In genomic region chr7:87152112-87152896, GRCh38 we compare ENCODE assay signal across 8 cellular contexts. TPM values are rescaled to one million over a fixed set of nuclear protein-coding genes. Genes with fewer than 3 reads are reported as not detected.
DNase-seq lines count a peak whose midpoint lies in the region; ATAC-seq, FAIRE-seq and TF ChIP-seq lines count a peak whose summit lies in the region.

DMTF1 (plus strand) TSS chr7:87152453; CDS start chr7:87164942, 12,489 bp downstream.

- intact Hi-C loops in kidney (cut with DNase I), result no loop called here

- FAIRE-seq in kidney (lab: Jason Lieb, UNC), result no peak

- TF ChIP-seq POLR2A in GM19099 (IDR thresholded peaks at IDR 0.05; ENCODE audit: extremely low read depth, insufficient read length, low read depth), result peak; percentile 94

- no peak for TF ChIP-seq CTCF in kidney (IDR thresholded peaks at IDR 0.05; ENCODE audit: borderline replicate concordance, extremely low read depth, insufficient read depth)

- peaks cover 6 to 24% of the 10 kb centered on the region in 2 donors for H3K4me1 ChIP-seq in kidney (ENCODE audit: control insufficient read depth in 1 of 2, insufficient read depth in 1 of 2, low read depth in 1 of 2, low read length in 2 of 2)

- peak; percentile 97 for DNase-seq in AG20443 (ENCODE audit: low spot score)
- DNase-seq in NCI-H510A (lab: John Stamatoyannopoulos, UW), result peak; percentile 72
- DNase-seq in activated CD4-positive, alpha-beta T cell treated with anti-CD3 and anti-CD28 coated beads for 1 hour, result peak; percentile 75
- DNase-seq in cerebellum (ENCODE audit: low spot score), result peak; percentile 95
- DNase-seq in kidney, result peak; percentile 99
- DNase-seq in stimulated activated CD4-positive, alpha-beta T cell treated with anti-CD3 and anti-CD28 coated beads, Interleukin-15, amount 100 ng/mL, for 24 hours, result peak; percentile 93

- H3K9me3 ChIP-seq in kidney (ENCODE audit: control insufficient read depth in 1 of 2, low read length in 2 of 2), result no peaks in the 10 kb centered on the region

- H3K27ac ChIP-seq in kidney (ENCODE audit: low read depth in 2 of 2, low read length in 2 of 2), result peak within 1 kb of the TSS; percentile 88 to 96

- ATAC-seq in HG03432 (IDR thresholded peaks at IDR 0.05; ENCODE audit: unreplicated experiment), result peak; percentile 90

- no peaks in the 10 kb centered on the region for H3K36me3 ChIP-seq in kidney (ENCODE audit: control insufficient read depth in 1 of 2, insufficient read depth in 2 of 2, low read length in 2 of 2)

- peak within 1 kb of the TSS; percentile 61 to 97 for H3K9ac ChIP-seq in kidney (ENCODE audit: low read length in 2 of 2)

- H3K4me3 ChIP-seq in kidney (ENCODE audit: low read length in 2 of 2), result peak within 1 kb of the TSS; percentile 82 to 91

RNA-seq across cellular contexts. Expression of gene DMTF1, which starts in this region (rescaled TPM):
- total RNA-seq in cerebellum, result 304 TPM
- total RNA-seq in kidney, result 88.6 TPM
- polyA plus RNA-seq in kidney (ENCODE audit: insufficient read depth, low read depth, low replicate concordance), result 23.6 TPM

Comparison
In these comparisons a context has a peak if more than half of its experiments do, and no peak if none do; other contexts are left out.
1. Peak in every context shown above with its lines: DNase-seq, ATAC-seq, H3K4me3 ChIP-seq and H3K27ac ChIP-seq.